Comparison of ENCODE assay signal across 1 cellular context in the genomic region with DNA sequence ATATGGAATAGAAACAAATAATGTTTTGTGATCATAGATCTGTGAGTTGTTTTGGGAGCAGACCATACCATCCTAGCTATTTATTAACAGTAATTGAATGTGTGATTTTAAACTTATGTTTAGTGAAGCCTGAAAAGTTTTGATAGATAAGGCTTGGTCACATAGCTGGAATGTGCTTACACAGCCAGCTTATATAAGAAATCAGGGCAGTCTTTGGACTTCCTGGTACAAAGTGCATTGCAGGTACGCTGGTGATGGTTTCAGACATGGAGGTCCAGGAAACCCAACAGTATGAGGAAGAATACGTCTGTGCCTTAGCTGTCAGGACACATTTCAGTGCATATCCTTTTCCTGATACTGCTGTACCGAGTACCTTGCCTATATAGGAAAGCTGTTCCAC.
TF ChIP-seq lines count a peak whose summit lies in the region.

No MANE protein-coding gene starts in this region.

TF ChIP-seq in GM23338, 12 proteins besides CTCF, POLR2A, EP300 and RAD21 (continued from another document):
- TF ChIP-seq ZNF462 (CRISPR knock-in tag; IDR thresholded peaks at IDR 0.05) (no peak), NANOG (IDR thresholded peaks at IDR 0.05; ENCODE audit: borderline replicate concordance) (no peak), STAT1 (IDR thresholded peaks at IDR 0.05; ENCODE audit: unreplicated experiment) (no peak), ETS1 (IDR thresholded peaks at IDR 0.05) (no peak), JUNB (IDR thresholded peaks at IDR 0.05; ENCODE audit: unreplicated experiment) (no peak), EZH2 (IDR thresholded peaks at IDR 0.05; ENCODE audit: low read depth, unreplicated experiment) (no peak)
TF ChIP-seq in GM23338: peak in this region for 0.
